ENCODE assay signal across 13 cellular contexts in the genomic region with DNA sequence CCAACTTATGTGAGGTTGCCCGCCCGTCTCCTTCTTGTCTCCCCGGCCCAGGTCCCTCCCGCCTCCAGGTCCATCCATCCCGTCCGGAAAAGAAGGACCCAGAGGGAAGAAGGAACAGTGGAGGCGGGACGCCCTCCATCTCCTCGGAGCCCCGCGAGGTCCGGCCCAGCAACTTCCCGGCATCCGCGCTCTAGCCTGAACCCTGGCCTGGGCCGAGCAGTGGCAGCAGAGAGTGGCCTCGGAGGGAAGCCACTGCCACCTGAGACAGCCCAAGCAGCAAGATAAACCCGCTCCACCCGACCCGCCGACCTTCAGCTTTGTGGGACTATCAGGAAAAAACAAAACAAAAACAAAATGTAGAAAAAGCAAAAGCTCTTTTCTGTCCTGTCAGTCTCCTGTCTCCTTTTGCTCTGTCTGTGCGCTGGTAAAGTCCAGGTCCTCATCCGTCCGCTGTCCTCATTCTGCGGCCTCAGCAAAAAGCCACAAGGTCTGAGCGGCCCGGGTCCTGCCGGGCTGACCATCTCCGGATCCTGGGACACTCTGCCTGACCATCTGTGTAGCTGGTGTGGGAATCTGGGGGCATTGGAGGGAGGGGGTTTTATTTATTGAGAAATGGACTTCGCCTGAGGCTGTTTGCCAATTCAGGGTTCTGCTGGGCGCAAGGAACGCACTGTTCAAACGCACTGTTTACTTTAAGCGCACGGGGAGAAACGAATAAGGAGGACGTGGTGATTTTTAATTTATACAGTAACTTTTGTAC. TPM values are rescaled to one million over a fixed set of nuclear protein-coding genes. Genes with fewer than 3 reads are reported as not detected.
DNase-seq lines count a peak whose midpoint lies in the region; ATAC-seq lines count a peak whose summit lies in the region.
"Had no signal": no experiment of that assay in that cellular context is flagged by ENCODE, and none has a peak within 500 bp of the region (broad histone marks: within the 10 kb centered on the region; RNA-seq: fewer than 3 reads in every experiment).

No MANE protein-coding gene starts in this region.

- H3K27me3 Mint-ChIP-seq in activated naive CD4-positive, alpha-beta T cell treated with anti-CD3 and anti-CD28 coated beads, Interleukin-2, amount 10 ng/mL, durations not matched to agents 7 days and 5 days: peaks cover 97% of the 10 kb centered on the region
- peaks cover 92% of the 10 kb centered on the region for H3K27me3 Mint-ChIP-seq in activated CD4-positive, alpha-beta memory T cell treated with anti-CD3 and anti-CD28 coated beads, Interleukin-2, amount 10 ng/mL, durations not matched to agents 7 days and 5 days
- H3K27me3 Mint-ChIP-seq in stimulated activated memory B cell treated with anti-CD40 and anti-IgM and Interleukin-4, amounts not matched to agents 10 μg/mL and 1 μg/mL and 100 μg/mL, for 72 hours: peaks cover 93% of the 10 kb centered on the region

- peak overlapping the region; percentile 49 for H3K4me3 Mint-ChIP-seq in activated naive CD4-positive, alpha-beta T cell treated with anti-CD3 and anti-CD28 coated beads, Interleukin-2, amount 10 ng/mL, durations not matched to agents 7 days and 5 days
- peak overlapping the region; percentile 44 for H3K4me3 Mint-ChIP-seq in activated CD4-positive, alpha-beta memory T cell treated with anti-CD3 and anti-CD28 coated beads, Interleukin-2, amount 10 ng/mL, durations not matched to agents 7 days and 5 days
- H3K4me3 Mint-ChIP-seq in stimulated activated memory B cell treated with anti-CD40 and anti-IgM and Interleukin-4, amounts not matched to agents 10 μg/mL and 1 μg/mL and 100 μg/mL, for 72 hours: peak overlapping the region; percentile 31

- DNase-seq in activated naive CD4-positive, alpha-beta T cell treated with anti-CD3 and anti-CD28 coated beads, Interleukin-2, amount 10 ng/mL, durations not matched to agents 7 days and 5 days: peak; percentile 22
- DNase-seq in activated naive CD4-positive, alpha-beta T cell treated with Interleukin-2 at 50 U/mL for 16 hours: no peak
- no peak for DNase-seq in activated CD4-positive, alpha-beta memory T cell treated with anti-CD3 and anti-CD28 coated beads, Interleukin-2, amount 10 ng/mL, durations not matched to agents 7 days and 5 days
- no peak for DNase-seq in NAMALWA (ENCODE audit: low spot score)
- DNase-seq: anterior cingulate cortex, Caco-2, Peyer's patch had no signal

- H3K9me3 ChIP-seq in iPS-20b (ENCODE audit: insufficient read depth, low read depth, low read length): peaks cover 11% of the 10 kb centered on the region; the same call in 1 of the 2 replicates
- H3K9me3 ChIP-seq: Caco-2 had no signal

- CTCF ChIA-PET in activated naive CD4-positive, alpha-beta T cell treated with anti-CD3 and anti-CD28 coated beads, Interleukin-2, amount 10 ng/mL, durations not matched to agents 7 days and 5 days (lab: Charles Lee): interaction anchor here (0.9 kb wide), 1 partner anchor 18 kb away, joined by 3 read pairs; no protein-coding TSS in a partner anchor
- CTCF ChIA-PET in activated CD4-positive, alpha-beta memory T cell treated with anti-CD3 and anti-CD28 coated beads, Interleukin-2, amount 10 ng/mL, durations not matched to agents 7 days and 5 days (lab: Charles Lee): interaction anchor here (1.6 to 6.5 kb wide), 2 partner anchors 13 to 16 kb away, joined by 8 to 39 read pairs; partner anchors contain the start of gene DLX2

- peaks cover 56% of the 10 kb centered on the region for H3K4me1 Mint-ChIP-seq in activated naive CD4-positive, alpha-beta T cell treated with anti-CD3 and anti-CD28 coated beads, Interleukin-2, amount 10 ng/mL, durations not matched to agents 7 days and 5 days
- H3K4me1 Mint-ChIP-seq in activated CD4-positive, alpha-beta memory T cell treated with anti-CD3 and anti-CD28 coated beads, Interleukin-2, amount 10 ng/mL, durations not matched to agents 7 days and 5 days: peaks cover 55% of the 10 kb centered on the region
- peaks cover 42% of the 10 kb centered on the region for H3K4me1 Mint-ChIP-seq in stimulated activated memory B cell treated with anti-CD40 and anti-IgM and Interleukin-4, amounts not matched to agents 10 μg/mL and 1 μg/mL and 100 μg/mL, for 72 hours

- H3K4me3 ChIP-seq in iPS-20b (ENCODE audit: low read length): peak overlapping the region; percentile 58; the same call in 1 of the 2 replicates
- H3K4me3 ChIP-seq: Peyer's patch had no signal

- ATAC-seq in stimulated activated memory B cell treated with anti-CD40 and anti-IgM and Interleukin-4, amounts not matched to agents 10 μg/mL and 1 μg/mL and 100 μg/mL, for 72 hours: no peak
- no peak for ATAC-seq in activated CD4-positive, CD25-positive, alpha-beta regulatory T cell treated with anti-CD3 and anti-CD28 coated beads, Interleukin-2, amount 50 U/mL, for 24 hours
- ATAC-seq in GM21360 (IDR thresholded peaks at IDR 0.05; ENCODE audit: unreplicated experiment): no peak

- no peak overlapping the region for H3K27ac ChIP-seq in iPS-20b (ENCODE audit: low read length)
- H3K27ac ChIP-seq: epithelial cell of prostate, Peyer's patch had no signal

- no peak overlapping the region for H3K9ac ChIP-seq in iPS-20b (ENCODE audit: low read depth, low read length)

- peaks cover 15% of the 10 kb centered on the region; the same call in 1 of the 2 replicates for H3K4me1 ChIP-seq in iPS-20b (ENCODE audit: insufficient read depth, low read length)
- H3K4me1 ChIP-seq: Caco-2 had no signal

- peak overlapping the region; percentile 86 for H3K27ac Mint-ChIP-seq in activated naive CD4-positive, alpha-beta T cell treated with anti-CD3 and anti-CD28 coated beads, Interleukin-2, amount 10 ng/mL, durations not matched to agents 7 days and 5 days
- peak overlapping the region; percentile 48 for H3K27ac Mint-ChIP-seq in activated CD4-positive, alpha-beta memory T cell treated with anti-CD3 and anti-CD28 coated beads, Interleukin-2, amount 10 ng/mL, durations not matched to agents 7 days and 5 days
- H3K27ac Mint-ChIP-seq in stimulated activated memory B cell treated with anti-CD40 and anti-IgM and Interleukin-4, amounts not matched to agents 10 μg/mL and 1 μg/mL and 100 μg/mL, for 72 hours: no peak overlapping the region

- peaks cover 9% of the 10 kb centered on the region for H3K36me3 Mint-ChIP-seq in activated naive CD4-positive, alpha-beta T cell treated with anti-CD3 and anti-CD28 coated beads, Interleukin-2, amount 10 ng/mL, durations not matched to agents 7 days and 5 days
- peaks cover 21% of the 10 kb centered on the region for H3K36me3 Mint-ChIP-seq in activated CD4-positive, alpha-beta memory T cell treated with anti-CD3 and anti-CD28 coated beads, Interleukin-2, amount 10 ng/mL, durations not matched to agents 7 days and 5 days (ENCODE audit: low read depth)
- no peaks in the 10 kb centered on the region for H3K36me3 Mint-ChIP-seq in stimulated activated memory B cell treated with anti-CD40 and anti-IgM and Interleukin-4, amounts not matched to agents 10 μg/mL and 1 μg/mL and 100 μg/mL, for 72 hours

- no peaks in the 10 kb centered on the region for H3K36me3 ChIP-seq in iPS-20b (ENCODE audit: insufficient read depth, low read depth, low read length)
- H3K36me3 ChIP-seq: Peyer's patch had no signal

- H3K27me3 ChIP-seq in iPS-20b (ENCODE audit: insufficient read depth, low read length): peaks cover 100% of the 10 kb centered on the region

- no peaks in the 10 kb centered on the region for H3K9me3 Mint-ChIP-seq in activated naive CD4-positive, alpha-beta T cell treated with anti-CD3 and anti-CD28 coated beads, Interleukin-2, amount 10 ng/mL, durations not matched to agents 7 days and 5 days
- H3K9me3 Mint-ChIP-seq in activated CD4-positive, alpha-beta memory T cell treated with anti-CD3 and anti-CD28 coated beads, Interleukin-2, amount 10 ng/mL, durations not matched to agents 7 days and 5 days: no peaks in the 10 kb centered on the region
- peaks cover 6% of the 10 kb centered on the region for H3K9me3 Mint-ChIP-seq in stimulated activated memory B cell treated with anti-CD40 and anti-IgM and Interleukin-4, amounts not matched to agents 10 μg/mL and 1 μg/mL and 100 μg/mL, for 72 hours

- POLR2A ChIA-PET in activated CD4-positive, alpha-beta memory T cell treated with anti-CD3 and anti-CD28 coated beads, Interleukin-2, amount 10 ng/mL, durations not matched to agents 7 days and 5 days (lab: Charles Lee): interaction anchor here (1.7 kb wide), 1 partner anchor 13 kb away, joined by 5 read pairs; no protein-coding TSS in a partner anchor

RNA-seq across cellular contexts. Expression of gene DLX1, which starts 3.1 kb away (rescaled TPM):
- total RNA-seq in activated CD4-positive, alpha-beta memory T cell treated with anti-CD3 and anti-CD28 coated beads, Interleukin-2, amount 10 ng/mL, durations not matched to agents 7 days and 5 days: under 1 TPM in 1 of 2 experiments, not detected in 1; 0.18 TPM
- total RNA-seq: Peyer's patch had no signal

RNA-seq across cellular contexts. Expression of gene DLX2, which starts 14.3 kb away (rescaled TPM):
- total RNA-seq in activated CD4-positive, alpha-beta memory T cell treated with anti-CD3 and anti-CD28 coated beads, Interleukin-2, amount 10 ng/mL, durations not matched to agents 7 days and 5 days: not detected
- total RNA-seq: Peyer's patch, urinary bladder had no signal
